Comparison of ENCODE assay signal across 24 cellular contexts in genomic region chr21:30234643-30235042, GRCh38. TPM values are rescaled to one million over a fixed set of nuclear protein-coding genes. Genes with fewer than 3 reads are reported as not detected.
A peak's percentile ranks its signal among the peaks of the same experiment; 100 is the strongest.
DNase-seq lines count a peak whose midpoint lies in the region; ATAC-seq and TF ChIP-seq lines count a peak whose summit lies in the region.
"Had no signal": no experiment of that assay in that cellular context is flagged by ENCODE, and none has a peak within 500 bp of the region (broad histone marks: within the 10 kb centered on the region; RNA-seq: fewer than 3 reads in every experiment).

No MANE protein-coding gene starts in this region.

- H3K4me3 ChIP-seq in AG10803 (ENCODE audit: low read length): no peak overlapping the region
- H3K4me3 ChIP-seq in epithelial cell of esophagus (ENCODE audit: low read length): no peak overlapping the region
- no peak overlapping the region for H3K4me3 ChIP-seq in hepatocyte
- H3K4me3 ChIP-seq: A549; BLaER1 treated with 17β-estradiol and CSF1 and Interleukin-3, amounts not matched to agents 10 nM and 100 nM; coronary artery; lower lobe of right lung; uterus had no signal

- WGBS in hepatocyte (ENCODE audit: low lambda C conversion rate, missing lambda C conversion rate): 75% methylated on average over 2 of the region's 2 CpGs

- H2AFZ ChIP-seq in hepatocyte: no peak overlapping the region

- H3K4me1 ChIP-seq in hepatocyte (ENCODE audit: insufficient read depth): no peaks in the 10 kb centered on the region
- H3K4me1 ChIP-seq: A549; BLaER1 treated with 17β-estradiol and CSF1 and Interleukin-3, amounts not matched to agents 10 nM and 100 nM; lower lobe of right lung; uterus had no signal

- H3K27me3 ChIP-seq in hepatocyte: no peaks in the 10 kb centered on the region
- H3K27me3 ChIP-seq: BLaER1 treated with 17β-estradiol and CSF1 and Interleukin-3, amounts not matched to agents 10 nM and 100 nM; uterus had no signal

- H3K36me3 ChIP-seq in hepatocyte (replicated peaks; ENCODE audit: insufficient read depth, low read depth): no peaks in the 10 kb centered on the region
- H3K36me3 ChIP-seq: BLaER1 treated with 17β-estradiol and CSF1 and Interleukin-3, amounts not matched to agents 10 nM and 100 nM; lower lobe of right lung; uterus had no signal

- peak overlapping the region; percentile 5 for H3K4me2 ChIP-seq in hepatocyte
- H3K4me2 ChIP-seq: A549; BLaER1 treated with 17β-estradiol and CSF1 and Interleukin-3, amounts not matched to agents 10 nM and 100 nM had no signal

- no peak for ATAC-seq in GM21515 (IDR thresholded peaks at IDR 0.05; ENCODE audit: unreplicated experiment)
- no peak for ATAC-seq in GM18520 (IDR thresholded peaks at IDR 0.05; ENCODE audit: unreplicated experiment)
- ATAC-seq: A549; activated CD4-positive, alpha-beta T cell treated with anti-CD3 and anti-CD28 coated beads for 36 hours; lower lobe of right lung; Right ventricle myocardium inferior had no signal

- H4K20me1 ChIP-seq in hepatocyte (ENCODE audit: insufficient read depth, poor library complexity, severe bottlenecking): no peaks in the 10 kb centered on the region
- H4K20me1 ChIP-seq: BLaER1 treated with 17β-estradiol and CSF1 and Interleukin-3, amounts not matched to agents 10 nM and 100 nM had no signal

- no peak for TF ChIP-seq CTCF in AG10803 (conservative IDR thresholded peaks at IDR 0.05; ENCODE audit: low read length)
- no peak for TF ChIP-seq CTCF in epithelial cell of esophagus (IDR thresholded peaks at IDR 0.05; ENCODE audit: insufficient read depth, low read depth, low read length, missing control alignments)
- TF ChIP-seq CTCF in hepatocyte (IDR thresholded peaks at IDR 0.05; ENCODE audit: poor library complexity): no peak

- DNase-seq in AG10803 (ENCODE audit: low read depth) (peak; percentile 22), RPMI7951 (ENCODE audit: low read depth) (peak; percentile 66), epithelial cell of esophagus (ENCODE audit: low read depth) (peak; percentile 98), hepatocyte (ENCODE audit: low spot score) (no peak), glomerular visceral epithelial cell (ENCODE audit: extremely low spot score) (no peak)
- no peak for DNase-seq in stimulated activated naive CD4-positive, alpha-beta T cell (lab: John Stamatoyannopoulos, UW)
- DNase-seq: activated CD4-positive, alpha-beta T cell treated with anti-CD3 and anti-CD28 coated beads for 36 hours; activated naive CD8-positive, alpha-beta T cell treated with anti-CD3 and anti-CD28 coated beads for 36 hours; Karpas-422; lower lobe of right lung; NCI-H1105; NCI-H2081 treated with DMSO at 0.1 percent for 48 hours; NCI-H510A treated with DMSO at 0.1 percent for 48 hours; stimulated activated CD4-positive, alpha-beta T cell treated with anti-CD3 and anti-CD28 coated beads, Interleukin-12 subunit alpha, Interleukin-12 subunit beta, amount 100 ng/mL, for 4 hours; substantia nigra; uterus had no signal

- H3K9me2 ChIP-seq in hepatocyte (replicated peaks; ENCODE audit: insufficient read depth): no peaks in the 10 kb centered on the region

- no peak overlapping the region for H3K27ac ChIP-seq in hepatocyte
- H3K27ac ChIP-seq: A549; BLaER1 treated with 17β-estradiol and CSF1 and Interleukin-3, amounts not matched to agents 10 nM and 100 nM; coronary artery; lower lobe of right lung; uterus had no signal

- H3K9me3 ChIP-seq in hepatocyte (ENCODE audit: low read depth): no peaks in the 10 kb centered on the region
- H3K9me3 ChIP-seq: A549, lower lobe of right lung, uterus had no signal

- H3K79me2 ChIP-seq in hepatocyte: no peaks in the 10 kb centered on the region

RNA-seq across cellular contexts. Expression of gene CLDN8, which starts 18.7 kb away (rescaled TPM):
- not detected in 2 replicates for total RNA-seq in RPMI7951 (2014; rRNA removed; shearing (Covaris generic))
- 0.67 and 0.84 TPM in 2 replicates for total RNA-seq in hepatocyte
- polyA plus RNA-seq in hepatocyte: 0.44 and 0.64 TPM in 2 replicates
- total RNA-seq: activated CD4-positive, alpha-beta T cell treated with anti-CD3 and anti-CD28 coated beads for 36 hours; activated naive CD8-positive, alpha-beta T cell treated with anti-CD3 and anti-CD28 coated beads for 36 hours; activated T-helper 1 cell treated with anti-CD3 and anti-CD28 coated beads, Interleukin-12 subunit alpha, Interleukin-12 subunit beta, Interleukin-2, Interleukin-4 antibody, amounts not matched to agents 30 ng/mL and 10 ng/mL and 1 ng/mL, durations not matched to agents 14 hours and 24 hours and 36 hours; pulmonary artery endothelial cell; Right ventricle myocardium inferior; uterus had no signal
- polyA plus RNA-seq: A549 had no signal

RNA-seq across cellular contexts. Expression of gene KRTAP24-1, which starts 48.1 kb away (rescaled TPM):
- not detected in 2 replicates for total RNA-seq in RPMI7951 (2014; rRNA removed; shearing (Covaris generic))
- total RNA-seq in hepatocyte: not detected in 2 replicates
- polyA plus RNA-seq in hepatocyte: not detected in 2 replicates
- total RNA-seq: activated CD4-positive, alpha-beta T cell treated with anti-CD3 and anti-CD28 coated beads for 36 hours; activated naive CD8-positive, alpha-beta T cell treated with anti-CD3 and anti-CD28 coated beads for 36 hours; activated T-helper 1 cell treated with anti-CD3 and anti-CD28 coated beads, Interleukin-12 subunit alpha, Interleukin-12 subunit beta, Interleukin-2, Interleukin-4 antibody, amounts not matched to agents 30 ng/mL and 10 ng/mL and 1 ng/mL, durations not matched to agents 14 hours and 24 hours and 36 hours; lower lobe of right lung; pulmonary artery endothelial cell; Right ventricle myocardium inferior; uterus had no signal
- polyA plus RNA-seq: A549 had no signal

RNA-seq across cellular contexts. Expression of gene KRTAP25-1, which starts 54.7 kb away (rescaled TPM):
- total RNA-seq in RPMI7951 (2014; rRNA removed; shearing (Covaris generic)): not detected in 2 replicates
- not detected in 2 replicates for total RNA-seq in hepatocyte
- not detected in 2 replicates for polyA plus RNA-seq in hepatocyte
- total RNA-seq: activated CD4-positive, alpha-beta T cell treated with anti-CD3 and anti-CD28 coated beads for 36 hours; activated naive CD8-positive, alpha-beta T cell treated with anti-CD3 and anti-CD28 coated beads for 36 hours; activated T-helper 1 cell treated with anti-CD3 and anti-CD28 coated beads, Interleukin-12 subunit alpha, Interleukin-12 subunit beta, Interleukin-2, Interleukin-4 antibody, amounts not matched to agents 30 ng/mL and 10 ng/mL and 1 ng/mL, durations not matched to agents 14 hours and 24 hours and 36 hours; lower lobe of right lung; pulmonary artery endothelial cell; Right ventricle myocardium inferior; uterus had no signal
- polyA plus RNA-seq: A549 had no signal

Comparison
In these comparisons a context has a peak if more than half of its experiments do, and no peak if none do; other contexts are left out.
1. DNase-seq: peak in AG10803 (single experiment), RPMI7951 (single experiment) and epithelial cell of esophagus (single experiment); none in hepatocyte (single experiment), stimulated activated naive CD4-positive, alpha-beta T cell (0 of 6) and glomerular visceral epithelial cell (single experiment).